In genomic region chr13:36395280-36395679, GRCh38 we compare ENCODE assay signal across 9 cellular contexts. TPM values are rescaled to one million over a fixed set of nuclear protein-coding genes. Genes with fewer than 3 reads are reported as not detected.
DNase-seq lines count a peak whose midpoint lies in the region; ATAC-seq and TF ChIP-seq lines count a peak whose summit lies in the region.
"Had no signal": no experiment of that assay in that cellular context is flagged by ENCODE, and none has a peak within 500 bp of the region (broad histone marks: within the 10 kb centered on the region; RNA-seq: fewer than 3 reads in every experiment).

No MANE protein-coding gene starts in this region.

- H3K4me3 Mint-ChIP-seq in stimulated activated effector memory CD8-positive, alpha-beta T cell treated with anti-CD3 and anti-CD28 coated beads, Interleukin-12 subunit alpha, Interleukin-12 subunit beta, amount 100 ng/mL, for 72 hours: no peak overlapping the region
- H3K4me3 Mint-ChIP-seq: B cell had no signal

- CTCF ChIA-PET in RWPE1 (lab: Yijun Ruan, JAX): interaction anchor here (0.6 to 1.6 kb wide), 9 partner anchors 16 to 468 kb away, joined by 3 to 5 read pairs (median 3); no protein-coding TSS in a partner anchor

- H3K4me3 ChIP-seq in fibroblast of villous mesenchyme (ENCODE audit: low read depth, low read length): no peak overlapping the region

- 0 out of 2 replicates have a peak, but pooled peaks have one; percentile 28 for TF ChIP-seq CTCF in RWPE1 (conservative IDR thresholded peaks at IDR 0.05; ENCODE audit: low read depth)
- TF ChIP-seq CTCF in fibroblast of villous mesenchyme (IDR thresholded peaks at IDR 0.05; ENCODE audit: insufficient read depth, low read depth, low read length): peak; percentile 57

- H3K36me3 Mint-ChIP-seq in stimulated activated effector memory CD8-positive, alpha-beta T cell treated with anti-CD3 and anti-CD28 coated beads, Interleukin-12 subunit alpha, Interleukin-12 subunit beta, amount 100 ng/mL, for 72 hours: no peaks in the 10 kb centered on the region

- no peaks in the 10 kb centered on the region for H3K4me1 Mint-ChIP-seq in stimulated activated effector memory CD8-positive, alpha-beta T cell treated with anti-CD3 and anti-CD28 coated beads, Interleukin-12 subunit alpha, Interleukin-12 subunit beta, amount 100 ng/mL, for 72 hours
- H3K4me1 Mint-ChIP-seq: B cell had no signal

- H3K27ac Mint-ChIP-seq in stimulated activated effector memory CD8-positive, alpha-beta T cell treated with anti-CD3 and anti-CD28 coated beads, Interleukin-12 subunit alpha, Interleukin-12 subunit beta, amount 100 ng/mL, for 72 hours: no peak overlapping the region
- H3K27ac Mint-ChIP-seq: B cell had no signal

- DNase-seq in NCI-H1694 treated with DMSO at 0.1 percent for 48 hours (lab: John Stamatoyannopoulos, UW) (peak; percentile 4), NCI-H1694 (lab: John Stamatoyannopoulos, UW) (no peak), RWPE1 (ENCODE audit: low spot score) (peak; percentile 60), fibroblast of villous mesenchyme (ENCODE audit: low read depth) (peak; percentile 67), superior temporal gyrus (ENCODE audit: extremely low spot score) (peak; percentile 82)
- DNase-seq in stimulated activated effector memory CD8-positive, alpha-beta T cell treated with anti-CD3 and anti-CD28 coated beads, Interleukin-12 subunit alpha, Interleukin-12 subunit beta, amount 100 ng/mL, for 72 hours (ENCODE audit: low spot score in 2 of 2): no peak

- ATAC-seq in GM19395 (IDR thresholded peaks at IDR 0.05; ENCODE audit: unreplicated experiment): no peak
- ATAC-seq in stimulated activated effector memory CD8-positive, alpha-beta T cell treated with anti-CD3 and anti-CD28 coated beads, Interleukin-12 subunit alpha, Interleukin-12 subunit beta, amount 100 ng/mL, for 72 hours: no peak
- no peak for ATAC-seq in GM21717 (IDR thresholded peaks at IDR 0.05; ENCODE audit: unreplicated experiment)

- H3K9me3 Mint-ChIP-seq in stimulated activated effector memory CD8-positive, alpha-beta T cell treated with anti-CD3 and anti-CD28 coated beads, Interleukin-12 subunit alpha, Interleukin-12 subunit beta, amount 100 ng/mL, for 72 hours: peaks cover 2% of the 10 kb centered on the region

- POLR2A ChIA-PET in RWPE1 (lab: Yijun Ruan, JAX; ENCODE audit: low non-redundant PET): no interaction called here

- no peak overlapping the region for H3K27ac ChIP-seq in RWPE1

RNA-seq across cellular contexts. Expression of gene CCNA1, which starts 37.0 kb away (rescaled TPM):
- total RNA-seq in fibroblast of villous mesenchyme: under 0.01 and 0.43 TPM in 2 replicates

RNA-seq across cellular contexts. Expression of gene SPART, which starts 49.1 kb away (rescaled TPM):
- 60.6 and 106 TPM in 2 replicates for total RNA-seq in fibroblast of villous mesenchyme

Comparison
In these comparisons a context has a peak if more than half of its experiments do, and no peak if none do; other contexts are left out.
1. DNase-seq: peak in NCI-H1694 treated with DMSO at 0.1 percent for 48 hours (single experiment), RWPE1 (single experiment), fibroblast of villous mesenchyme (single experiment) and superior temporal gyrus (single experiment); none in NCI-H1694 (single experiment) and stimulated activated effector memory CD8-positive, alpha-beta T cell treated with anti-CD3 and anti-CD28 coated beads, Interleukin-12 subunit alpha, Interleukin-12 subunit beta, amount 100 ng/mL, for 72 hours (0 of 2).